In the genomic region with DNA sequence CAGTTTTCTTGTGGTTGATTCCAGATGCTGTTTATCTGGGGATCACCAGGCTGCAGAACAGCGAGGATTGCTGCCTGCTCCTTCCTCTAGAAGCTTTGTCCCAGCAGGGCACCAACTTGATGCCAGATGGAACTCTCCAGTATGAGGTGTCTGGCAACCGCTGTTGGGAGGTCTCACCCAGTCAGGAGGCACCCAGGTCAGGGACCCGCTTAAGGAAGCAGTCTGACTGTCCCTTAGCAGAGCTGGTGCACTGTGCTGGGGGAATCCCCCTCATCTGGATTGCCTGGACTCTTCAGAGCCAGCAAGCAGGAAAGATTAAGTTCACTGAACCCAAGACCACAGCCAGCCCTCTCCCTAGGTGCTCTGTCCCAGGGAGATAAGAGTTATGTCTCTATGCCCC, we compare ENCODE assay signal across 29 cellular contexts.
"Had no signal": no experiment of that assay in that cellular context is flagged by ENCODE, and none has a peak within 500 bp of the region (broad histone marks: within the 10 kb centered on the region; RNA-seq: fewer than 3 reads in every experiment).

No MANE protein-coding gene starts in this region.

- H3K4me1 Mint-ChIP-seq: naive B cell; naive thymus-derived CD8-positive, alpha-beta T cell; nephron progenitor cell; neural crest cell; stimulated activated naive B cell treated with anti-CD40 and anti-IgM and Interleukin-4, amounts not matched to agents 10 μg/mL and 1 μg/mL and 100 μg/mL, for 72 hours had no signal

- H3K27ac Mint-ChIP-seq: naive B cell; naive thymus-derived CD8-positive, alpha-beta T cell; natural killer cell treated with Interleukin-12 subunit alpha and Interleukin-12 subunit beta and Interleukin-15 and Interleukin-18, amount 100 ng/mL, for 72 hours; nephron progenitor cell; progenitor cell of endocrine pancreas; stimulated activated naive B cell treated with anti-CD40 and anti-IgM and Interleukin-4, amounts not matched to agents 10 μg/mL and 1 μg/mL and 100 μg/mL, for 72 hours had no signal

- H3K9me3 ChIP-seq: ovary, psoas muscle, right lobe of liver, thoracic aorta, thyroid gland, upper lobe of left lung, vagina had no signal

- DNase-seq: naive B cell; naive thymus-derived CD8-positive, alpha-beta T cell; nephron progenitor cell; occipital lobe; ovary; psoas muscle; right cardiac atrium; right lobe of liver; spleen; stimulated activated CD4-positive, alpha-beta T cell treated with anti-CD3 and anti-CD28 coated beads, Interleukin-12 subunit alpha, Interleukin-12 subunit beta, amount 100 ng/mL, for 4 hours; stimulated activated CD4-positive, alpha-beta T cell treated with anti-CD3 and anti-CD28 coated beads, Interleukin-1b, Interleukin-23, amount 100 ng/mL, for 48 hours; stimulated activated CD4-positive, alpha-beta T cell treated with anti-CD3 and anti-CD28 coated beads, Interleukin-4, amount 100 ng/mL, for 1 hour; stimulated activated CD4-positive, alpha-beta T cell treated with anti-CD3 and anti-CD28 coated beads, Interleukin-4, amount 100 ng/mL, for 4 hours; stimulated activated CD8-positive, alpha-beta memory T cell treated with anti-CD3 and anti-CD28 coated beads, Interleukin-4, amount 100 ng/mL, for 48 hours; stimulated activated naive B cell treated with anti-CD40 and anti-IgM and Interleukin-4, amounts not matched to agents 10 μg/mL and 1 μg/mL and 100 μg/mL, for 72 hours; stimulated activated naive CD4-positive, alpha-beta T cell treated with Interleukin-2 at 50 U/mL for 16 hours; stomach; thyroid gland; trophoblast cell; upper lobe of left lung had no signal

- H3K27me3 ChIP-seq: ovary, right lobe of liver, spleen, stomach, thyroid gland, tibial nerve, upper lobe of left lung, vagina had no signal

- H3K4me3 Mint-ChIP-seq: naive B cell; naive thymus-derived CD8-positive, alpha-beta T cell; natural killer cell treated with Interleukin-12 subunit alpha and Interleukin-12 subunit beta and Interleukin-15 and Interleukin-18, amount 100 ng/mL, for 72 hours; nephron progenitor cell; neural crest cell; stimulated activated naive B cell treated with anti-CD40 and anti-IgM and Interleukin-4, amounts not matched to agents 10 μg/mL and 1 μg/mL and 100 μg/mL, for 72 hours had no signal

- H3K27ac ChIP-seq: ovary, parathyroid adenoma, psoas muscle, right lobe of liver, skin epidermis, spleen, stomach, thoracic aorta, thyroid gland, tibial nerve, upper lobe of left lung, vagina had no signal

- H3K4me1 ChIP-seq: parathyroid adenoma, psoas muscle, right lobe of liver, spleen, stomach, thyroid gland, tibial nerve, upper lobe of left lung, vagina had no signal

- H3K4me3 ChIP-seq: ovary, psoas muscle, right lobe of liver, skin epidermis, smooth muscle cell, spleen, stomach, thoracic aorta, thyroid gland, tibial nerve, upper lobe of left lung, vagina had no signal

- H3K27me3 Mint-ChIP-seq: naive B cell; naive thymus-derived CD8-positive, alpha-beta T cell; natural killer cell treated with Interleukin-12 subunit alpha and Interleukin-12 subunit beta and Interleukin-15 and Interleukin-18, amount 100 ng/mL, for 72 hours; progenitor cell of endocrine pancreas; stimulated activated naive B cell treated with anti-CD40 and anti-IgM and Interleukin-4, amounts not matched to agents 10 μg/mL and 1 μg/mL and 100 μg/mL, for 72 hours had no signal

- H3K36me3 ChIP-seq: ovary, right lobe of liver, spleen, stomach, thoracic aorta, thyroid gland, tibial nerve, upper lobe of left lung, vagina had no signal

- ATAC-seq: naive thymus-derived CD8-positive, alpha-beta T cell; natural killer cell treated with Interleukin-12 subunit alpha and Interleukin-12 subunit beta and Interleukin-15 and Interleukin-18, amount 100 ng/mL, for 72 hours; psoas muscle; right cardiac atrium; right lobe of liver; stimulated activated naive B cell treated with anti-CD40 and anti-IgM and Interleukin-4, amounts not matched to agents 10 μg/mL and 1 μg/mL and 100 μg/mL, for 72 hours had no signal
